In the genomic region with DNA sequence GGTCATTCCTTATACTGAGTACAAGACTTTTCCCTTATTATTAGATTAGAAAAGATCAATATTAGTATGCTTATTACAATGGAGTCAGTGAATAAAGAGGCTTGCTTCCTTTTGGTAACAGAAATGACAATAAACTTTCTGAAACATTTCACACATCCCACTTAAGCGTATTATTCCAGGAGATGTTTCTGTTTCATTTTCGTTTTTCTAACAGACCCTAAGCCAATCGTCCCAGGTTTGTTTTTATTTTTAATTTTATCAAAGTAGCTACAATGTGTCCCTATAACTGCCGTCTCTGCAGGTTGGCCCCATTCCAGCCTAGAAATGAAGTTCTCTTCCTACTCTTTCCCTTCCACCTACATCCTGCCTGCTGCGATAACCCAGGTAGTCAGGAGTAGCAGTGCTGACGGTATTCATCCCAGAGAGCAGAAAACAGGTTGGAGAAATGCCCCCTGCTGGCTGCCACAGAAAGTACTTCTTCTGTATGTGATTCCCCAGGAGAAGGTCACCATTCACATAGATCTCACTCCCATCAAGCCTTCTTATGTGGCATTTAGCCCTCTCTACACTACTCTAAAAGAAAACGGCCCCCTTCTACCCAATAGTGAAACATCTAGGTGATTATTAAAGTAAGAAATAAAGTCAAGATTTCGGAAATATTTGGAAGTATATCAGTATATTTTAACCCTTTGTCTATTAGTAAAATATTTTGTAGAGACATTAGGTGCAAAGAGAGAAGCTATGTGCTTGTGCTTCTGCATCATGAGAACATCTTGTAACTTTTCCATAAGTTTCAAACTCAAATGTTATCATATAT, we compare ENCODE assay signal across 8 cellular contexts. TPM values are rescaled to one million over a fixed set of nuclear protein-coding genes. Genes with fewer than 3 reads are reported as not detected.
A peak's percentile ranks its signal among the peaks of the same experiment; 100 is the strongest.
DNase-seq lines count a peak whose midpoint lies in the region; ATAC-seq, FAIRE-seq and TF ChIP-seq lines count a peak whose summit lies in the region.

No MANE protein-coding gene starts in this region.

- H3K4me1 Mint-ChIP-seq in dendritic cell treated with granulocyte-macrophage colony-stimulating factor and Interleukin-4, amounts not matched to agents 40 ng/mL and 50 ng/mL, for 4 days (ENCODE audit: low read depth), result peaks cover 5% of the 10 kb centered on the region

- peak overlapping the region; percentile 37 for H3K4me3 Mint-ChIP-seq in dendritic cell treated with granulocyte-macrophage colony-stimulating factor and Interleukin-4, amounts not matched to agents 40 ng/mL and 50 ng/mL, for 4 days

- no peaks in the 10 kb centered on the region for H3K36me3 ChIP-seq in lower lobe of right lung

- intact Hi-C loops in dendritic cell treated with granulocyte-macrophage colony-stimulating factor and Interleukin-4, amounts not matched to agents 40 ng/mL and 50 ng/mL, for 4 days (cut with micrococcal nuclease), result loop anchor here (5.0 kb wide), 1 partner anchor 299 kb away; no protein-coding TSS in a partner anchor
- intact Hi-C loops in lower lobe of right lung (cut with DNase I), result loop anchor here (5.0 kb wide), 1 partner anchor 519 kb away; no protein-coding TSS in a partner anchor

- H3K36me3 Mint-ChIP-seq in dendritic cell treated with granulocyte-macrophage colony-stimulating factor and Interleukin-4, amounts not matched to agents 40 ng/mL and 50 ng/mL, for 4 days (ENCODE audit: low read depth), result no peaks in the 10 kb centered on the region

- FAIRE-seq in GM18507 (lab: Jason Lieb, UNC), result peak; percentile 92

- H3K4me1 ChIP-seq in lower lobe of right lung, result peaks cover 10% of the 10 kb centered on the region

- H3K9me3 ChIP-seq in lower lobe of right lung, result no peaks in the 10 kb centered on the region

- peak; percentile 69 for TF ChIP-seq CTCF in lower lobe of right lung (IDR thresholded peaks at IDR 0.05)

- no peaks in the 10 kb centered on the region for H3K27me3 ChIP-seq in lower lobe of right lung (ENCODE audit: low read depth)

- H3K27ac ChIP-seq in lower lobe of right lung, result peak overlapping the region; percentile 42

- peak; percentile 81 for ATAC-seq in HG02981 (IDR thresholded peaks at IDR 0.05; ENCODE audit: unreplicated experiment)
- peak; percentile 95 to 98 for ATAC-seq in lower lobe of right lung

- H3K4me3 ChIP-seq in lower lobe of right lung, result peak overlapping the region; percentile 51

- peak; percentile 78 for DNase-seq in A172 (ENCODE audit: low spot score)
- no peak for DNase-seq in GM18507 (ENCODE audit: extremely low spot score, insufficient read length, low read depth)
- DNase-seq in NCI-H2227 (lab: John Stamatoyannopoulos, UW; ENCODE audit: unreplicated experiment), result peak; percentile 62
- peak; percentile 79 for DNase-seq in activated CD4-positive, alpha-beta T cell treated with anti-CD3 and anti-CD28 coated beads for 48 hours
- DNase-seq in lower lobe of right lung, result peak; percentile 65
- DNase-seq in stimulated activated CD4-positive, alpha-beta T cell treated with anti-CD3 and anti-CD28 coated beads, TNF-alpha, amount 100 ng/mL, for 48 hours (ENCODE audit: low read depth in 3 of 3), result peak; percentile 38 to 62 (median 44)

- no peaks in the 10 kb centered on the region for H3K9me3 Mint-ChIP-seq in dendritic cell treated with granulocyte-macrophage colony-stimulating factor and Interleukin-4, amounts not matched to agents 40 ng/mL and 50 ng/mL, for 4 days

- no peak overlapping the region for H3K27ac Mint-ChIP-seq in dendritic cell treated with granulocyte-macrophage colony-stimulating factor and Interleukin-4, amounts not matched to agents 40 ng/mL and 50 ng/mL, for 4 days

- peaks cover 27% of the 10 kb centered on the region for H3K27me3 Mint-ChIP-seq in dendritic cell treated with granulocyte-macrophage colony-stimulating factor and Interleukin-4, amounts not matched to agents 40 ng/mL and 50 ng/mL, for 4 days

RNA-seq across cellular contexts. Expression of a gene that starts 40.4 kb away (rescaled TPM):
- total RNA-seq in A172 (2014; rRNA removed; shearing (Covaris generic)), result not detected in 2 replicates
- 8.2 TPM for total RNA-seq in lower lobe of right lung
